Comparison of ENCODE assay signal across 8 cellular contexts in the genomic region with DNA sequence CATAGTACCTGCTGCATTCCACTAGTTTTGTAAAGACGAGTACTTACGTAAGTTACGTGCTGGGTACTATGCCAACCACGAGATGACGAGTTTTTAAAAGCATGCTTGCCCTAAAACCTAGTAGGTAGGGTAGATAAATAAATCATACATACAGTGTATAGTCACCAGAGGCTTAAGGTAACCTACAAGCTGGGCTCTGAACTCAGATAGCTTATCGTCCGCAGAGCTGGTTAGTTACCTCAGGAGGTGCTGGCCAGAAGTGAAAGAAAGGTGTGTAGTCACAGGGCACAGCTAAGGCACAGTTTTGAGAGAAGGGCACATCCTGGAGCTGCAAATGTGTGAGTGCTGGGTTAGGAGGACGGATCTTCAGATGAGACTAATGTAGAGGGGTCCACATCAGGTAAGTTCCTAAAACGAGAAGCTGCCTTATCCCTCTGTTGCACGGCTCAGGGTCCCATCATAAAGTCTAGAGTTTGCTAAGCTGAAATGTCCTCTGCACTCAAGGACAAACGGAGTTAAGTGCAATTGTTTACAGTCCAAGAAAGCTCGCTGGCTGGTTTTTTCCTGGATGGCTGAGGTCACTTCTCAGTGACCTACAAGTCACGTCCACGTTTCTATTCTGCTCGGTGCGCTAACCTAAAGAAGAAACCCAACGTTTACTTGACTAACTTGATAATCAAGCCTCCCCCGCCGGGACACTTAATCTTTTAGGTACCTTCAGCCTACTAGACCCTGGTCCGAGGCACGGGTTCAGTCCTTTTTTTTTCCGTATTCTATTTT. TPM values are rescaled to one million over a fixed set of nuclear protein-coding genes. Genes with fewer than 3 reads are reported as not detected.
DNase-seq lines count a peak whose midpoint lies in the region; ATAC-seq, FAIRE-seq and TF ChIP-seq lines count a peak whose summit lies in the region.

No MANE protein-coding gene starts in this region.

- peaks cover 0 to 6% of the 10 kb centered on the region in 2 donors for H3K4me1 ChIP-seq in esophagus (ENCODE audit: control insufficient read depth in 2 of 2, insufficient read depth in 2 of 2, low read length in 1 of 2)

- no peak for DNase-seq in GM19239 (ENCODE audit: insufficient read length, low spot score)
- DNase-seq in RPMI7951 (ENCODE audit: low read depth), result peak; percentile 8
- DNase-seq in stimulated activated CD8-positive, alpha-beta memory T cell treated with anti-CD3 and anti-CD28 coated beads, Interleukin-4, amount 100 ng/mL, for 48 hours, result no peak
- no peak for DNase-seq in HTR-8/SVneo (ENCODE audit: insufficient read length, low spot score)

- peaks cover 26% of the 10 kb centered on the region for H3K4me1 Mint-ChIP-seq in nephron

- H3K4me3 ChIP-seq in esophagus (ENCODE audit: low read depth in 1 of 2, low read length in 2 of 2), result peak overlapping the region; percentile 66 to 84

- TF ChIP-seq CTCF in 22Rv1 (IDR thresholded peaks at IDR 0.05) (no peak), nephron (IDR thresholded peaks at IDR 0.05; ENCODE audit: unreplicated experiment in 3 of 3) (no peak)

- H3K9me3 Mint-ChIP-seq in nephron, result peaks cover 5% of the 10 kb centered on the region

- H3K36me3 Mint-ChIP-seq in nephron (ENCODE audit: low read depth), result peaks cover 10% of the 10 kb centered on the region

- peak overlapping the region; percentile 86 to 95 (median 94) for H3K4me3 Mint-ChIP-seq in nephron

- FAIRE-seq in GM19239 (lab: Jason Lieb, UNC), result peak; percentile 76
- no peak for FAIRE-seq in HTR-8/SVneo (lab: Jason Lieb, UNC)

- H3K27me3 Mint-ChIP-seq in nephron (ENCODE audit: low read depth), result peaks cover 4% of the 10 kb centered on the region

- H3K27me3 ChIP-seq in esophagus (ENCODE audit: control insufficient read depth in 1 of 2, insufficient read depth in 2 of 2, low read length in 2 of 2), result no peaks in the 10 kb centered on the region

- H3K27ac ChIP-seq in 22Rv1 (peak overlapping the region; percentile 44), esophagus (ENCODE audit: low read depth in 2 of 2, low read length in 1 of 2) (peak overlapping the region; percentile 93 to 94)

- no peak for ATAC-seq in HG02763 (IDR thresholded peaks at IDR 0.05; ENCODE audit: unreplicated experiment)

- WGBS in esophagus, 2 donors, result 25 to 29% methylated on average over 22 of the region's 22 CpGs

- H3K27ac Mint-ChIP-seq in nephron, result peak overlapping the region; percentile 91 to 98 (median 98)

- no peaks in the 10 kb centered on the region for H3K9me3 ChIP-seq in esophagus (ENCODE audit: control insufficient read depth in 2 of 2, insufficient read depth in 1 of 2, low read depth in 1 of 2, low read length in 1 of 2)

- no peaks in the 10 kb centered on the region for H3K36me3 ChIP-seq in esophagus (ENCODE audit: control insufficient read depth in 2 of 2, insufficient read depth in 2 of 2, low read length in 1 of 2)

RNA-seq across cellular contexts. Expression of a gene that starts 1.1 kb away (rescaled TPM):
- total RNA-seq in RPMI7951 (2014; rRNA removed; shearing (Covaris generic)), result 25.4 and 34.7 TPM in 2 replicates
- polyA plus RNA-seq in esophagus, result 10 to 100 TPM; 29.5 to 49.6 TPM
